In the genomic region with DNA sequence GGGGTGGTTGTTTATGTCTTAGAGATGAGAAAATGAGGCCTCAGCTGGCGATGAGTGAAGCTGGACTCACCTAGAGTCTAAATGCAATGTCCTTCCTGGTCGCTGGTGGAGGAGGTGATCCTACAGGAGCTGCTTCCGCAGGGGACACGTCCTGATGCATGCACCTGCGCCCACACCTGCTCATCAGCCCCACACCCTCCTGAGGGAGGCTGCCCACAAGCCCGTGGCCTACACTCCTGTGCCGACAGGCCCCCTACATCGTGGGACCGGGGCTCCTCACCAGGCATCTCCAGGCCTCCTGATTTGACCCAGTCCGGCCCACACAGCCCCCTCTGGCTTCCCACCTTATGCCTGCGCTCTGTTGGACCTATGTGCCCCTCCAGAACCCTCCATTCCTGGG, we compare ENCODE assay signal across 20 cellular contexts.
DNase-seq lines count a peak whose midpoint lies in the region; ATAC-seq and TF ChIP-seq lines count a peak whose summit lies in the region.
"Had no signal": no experiment of that assay in that cellular context is flagged by ENCODE, and none has a peak within 500 bp of the region (broad histone marks: within the 10 kb centered on the region; RNA-seq: fewer than 3 reads in every experiment).

No MANE protein-coding gene starts in this region.

- intact Hi-C loops in cardiac septum (cut with DNase I), result no loop called here
- intact Hi-C loops in heart right ventricle (cut with DNase I), result no loop called here
- intact Hi-C loops in vagina (cut with DNase I), result no loop called here

- no peaks in the 10 kb centered on the region for H3K4me1 ChIP-seq in heart right ventricle
- H3K4me1 ChIP-seq in endodermal cell (ENCODE audit: control insufficient read depth, insufficient read depth, low read length), result no peaks in the 10 kb centered on the region
- no peaks in the 10 kb centered on the region for H3K4me1 ChIP-seq in vagina
- H3K4me1 ChIP-seq: A549 had no signal

- H3K36me3 ChIP-seq in heart right ventricle (no peaks in the 10 kb centered on the region), endodermal cell (ENCODE audit: control insufficient read depth, insufficient read depth, low read length) (no peaks in the 10 kb centered on the region), vagina (no peaks in the 10 kb centered on the region)

- H3K27me3 ChIP-seq in heart right ventricle (peaks cover 0 to 70% (median 54%) of the 10 kb centered on the region in 7 donors), endodermal cell (ENCODE audit: control insufficient read depth, insufficient read depth, low read length, poor library complexity, severe bottlenecking) (no peaks in the 10 kb centered on the region), vagina (no peaks in the 10 kb centered on the region)

- DNase-seq in cardiac septum (ENCODE audit: low spot score), result peak; percentile 60
- no peak for DNase-seq in heart right ventricle
- DNase-seq in endodermal cell, result peak; percentile 34
- DNase-seq in progenitor cell of endocrine pancreas (ENCODE audit: low spot score, unreplicated experiment), result no peak
- peak; percentile 43 to 65 for DNase-seq in vagina (ENCODE audit: extremely low spot score in 2 of 2)
- no peak for DNase-seq in NCI-H128 (lab: John Stamatoyannopoulos, UW; ENCODE audit: unreplicated experiment)
- DNase-seq: DMS79, Kasumi-1, NCI-H1417, NCI-H1694 treated with DMSO at 0.1 percent for 48 hours, NCI-H2081 treated with DMSO at 0.1 percent for 48 hours, NCI-H446 treated with DMSO at 0.1 percent for 48 hours, NCI-H748 treated with DMSO at 0.1 percent for 48 hours, PC-9, RPMI8226, SHP77 had no signal

- no peak for TF ChIP-seq POLR2A in vagina (IDR thresholded peaks at IDR 0.05)

- 74 to 80% methylated on average over 11 of the region's 11 CpGs for WGBS in heart right ventricle, 2 donors
- 90 to 94% methylated on average over 10 to 11 of the region's 11 CpGs for WGBS in endodermal cell (ENCODE audit: insufficient coverage in 1 of 2, insufficient read length in 1 of 2), 2 experiments

- no peak overlapping the region for H3K9ac ChIP-seq in endodermal cell (ENCODE audit: extremely low read depth, low read length, poor library complexity, severe bottlenecking)

- no peak for ATAC-seq in heart right ventricle
- no peak for ATAC-seq in HG02884 (IDR thresholded peaks at IDR 0.05; ENCODE audit: unreplicated experiment)
- no peak for ATAC-seq in HG03135 (IDR thresholded peaks at IDR 0.05; ENCODE audit: unreplicated experiment)
- ATAC-seq: A549 had no signal

- H3K9me3 ChIP-seq in heart right ventricle (no peaks in the 10 kb centered on the region), endodermal cell (ENCODE audit: control insufficient read depth, low read length) (peaks cover 10% of the 10 kb centered on the region), vagina (no peaks in the 10 kb centered on the region)
- H3K9me3 ChIP-seq: A549 had no signal

- H3K4me3 ChIP-seq in heart right ventricle (no peak overlapping the region), endodermal cell (ENCODE audit: low read length) (no peak overlapping the region), vagina (no peak overlapping the region)
- H3K4me3 ChIP-seq: A549, PC-9 had no signal

- H3K27ac ChIP-seq in heart right ventricle (no peak overlapping the region), endodermal cell (ENCODE audit: low read depth, low read length) (no peak overlapping the region), vagina (no peak overlapping the region)
- H3K27ac ChIP-seq: A549, PC-9 had no signal

- no peak overlapping the region for H3K27ac Mint-ChIP-seq in endodermal cell
- peak overlapping the region; percentile 76 for H3K27ac Mint-ChIP-seq in progenitor cell of endocrine pancreas
- H3K27ac Mint-ChIP-seq: B cell had no signal

- H3K27me3 Mint-ChIP-seq in endodermal cell (ENCODE audit: insufficient read depth), result peaks cover 5% of the 10 kb centered on the region
- H3K27me3 Mint-ChIP-seq in progenitor cell of endocrine pancreas, result peaks cover 3% of the 10 kb centered on the region
- H3K27me3 Mint-ChIP-seq: B cell had no signal

- TF ChIP-seq CTCF in heart right ventricle (IDR thresholded peaks at IDR 0.05) (no peak), endodermal cell (conservative IDR thresholded peaks at IDR 0.05) (no peak), progenitor cell of endocrine pancreas (IDR thresholded peaks at IDR 0.05; ENCODE audit: unreplicated experiment) (no peak), vagina (IDR thresholded peaks at IDR 0.05) (no peak)

- H3K9me3 Mint-ChIP-seq in endodermal cell, result peaks cover 70% of the 10 kb centered on the region
- H3K9me3 Mint-ChIP-seq in progenitor cell of endocrine pancreas (ENCODE audit: low read depth), result no peaks in the 10 kb centered on the region

- H3K4me1 Mint-ChIP-seq in endodermal cell, result no peaks in the 10 kb centered on the region
- H3K4me1 Mint-ChIP-seq in progenitor cell of endocrine pancreas (ENCODE audit: low read depth), result no peaks in the 10 kb centered on the region
- H3K4me1 Mint-ChIP-seq: B cell had no signal

- H3K36me3 Mint-ChIP-seq in endodermal cell (ENCODE audit: low read depth), result no peaks in the 10 kb centered on the region
- H3K36me3 Mint-ChIP-seq in progenitor cell of endocrine pancreas (ENCODE audit: insufficient read depth), result no peaks in the 10 kb centered on the region

- H3K4me3 Mint-ChIP-seq in endodermal cell, result no peak overlapping the region
- no peak overlapping the region for H3K4me3 Mint-ChIP-seq in progenitor cell of endocrine pancreas (ENCODE audit: low read depth)
- H3K4me3 Mint-ChIP-seq: B cell had no signal

Comparison
In these comparisons a context has a peak if more than half of its experiments do, and no peak if none do; other contexts are left out.
1. DNase-seq: peak in cardiac septum (single experiment), endodermal cell (single experiment) and vagina (2 of 2); none in heart right ventricle (0 of 2), progenitor cell of endocrine pancreas (single experiment) and NCI-H128 (single experiment).